ENCODE assay signal across 14 cellular contexts in genomic region chr19:30882411-30883005, GRCh38.
"Had no signal": no experiment of that assay in that cellular context is flagged by ENCODE, and none has a peak within 500 bp of the region (broad histone marks: within the 10 kb centered on the region; RNA-seq: fewer than 3 reads in every experiment).

No MANE protein-coding gene starts in this region.

- H3K9me3 Mint-ChIP-seq: activated naive CD4-positive, alpha-beta T cell treated with anti-CD3 and anti-CD28 coated beads for 36 hours; activated T-helper 17 cell treated with anti-CD3 and anti-CD28 coated beads, Interleukin-2, amount 50 U/mL, for 72 hours; nephron; T-helper 2 cell treated with Interferon-gamma antibody and Interleukin-4, amounts not matched to agents 5 μg/mL and 100 μg/mL, for 36 hours had no signal

- DNase-seq: activated naive CD4-positive, alpha-beta T cell treated with anti-CD3 and anti-CD28 coated beads for 36 hours; dermis blood vessel endothelial cell; kidney; left ventricle myocardium superior; right cardiac atrium; stimulated activated CD4-positive, alpha-beta T cell treated with anti-CD3 and anti-CD28 coated beads, Interleukin-15, amount 100 ng/mL, for 24 hours; stimulated activated CD4-positive, alpha-beta T cell treated with anti-CD3 and anti-CD28 coated beads, Interleukin-4, amount 100 ng/mL, for 1 hour; stimulated activated naive B cell treated with anti-CD40 and anti-IgM and Interleukin-4, amounts not matched to agents 10 μg/mL and 1 μg/mL and 100 μg/mL, for 72 hours; thyroid gland; uterus had no signal

- H3K36me3 Mint-ChIP-seq: stimulated activated naive B cell treated with anti-CD40 and anti-IgM and Interleukin-4, amounts not matched to agents 10 μg/mL and 1 μg/mL and 100 μg/mL, for 72 hours had no signal

- H3K27me3 Mint-ChIP-seq: stimulated activated naive B cell treated with anti-CD40 and anti-IgM and Interleukin-4, amounts not matched to agents 10 μg/mL and 1 μg/mL and 100 μg/mL, for 72 hours had no signal

- H3K4me3 Mint-ChIP-seq: activated naive CD4-positive, alpha-beta T cell treated with anti-CD3 and anti-CD28 coated beads for 36 hours; activated T-helper 17 cell treated with anti-CD3 and anti-CD28 coated beads, Interleukin-2, amount 50 U/mL, for 72 hours; nephron; stimulated activated naive B cell treated with anti-CD40 and anti-IgM and Interleukin-4, amounts not matched to agents 10 μg/mL and 1 μg/mL and 100 μg/mL, for 72 hours; T-helper 2 cell treated with Interferon-gamma antibody and Interleukin-4, amounts not matched to agents 5 μg/mL and 100 μg/mL, for 36 hours had no signal

- H3K27ac Mint-ChIP-seq: activated naive CD4-positive, alpha-beta T cell treated with anti-CD3 and anti-CD28 coated beads for 36 hours; activated T-helper 17 cell treated with anti-CD3 and anti-CD28 coated beads, Interleukin-2, amount 50 U/mL, for 72 hours; nephron; stimulated activated naive B cell treated with anti-CD40 and anti-IgM and Interleukin-4, amounts not matched to agents 10 μg/mL and 1 μg/mL and 100 μg/mL, for 72 hours; T-helper 2 cell treated with Interferon-gamma antibody and Interleukin-4, amounts not matched to agents 5 μg/mL and 100 μg/mL, for 36 hours had no signal

- ATAC-seq: activated CD4-positive, CD25-positive, alpha-beta regulatory T cell treated with anti-CD3 and anti-CD28 coated beads, Interleukin-2, amount 50 U/mL, for 24 hours; activated T-helper 17 cell treated with anti-CD3 and anti-CD28 coated beads, Interleukin-2, amount 50 U/mL, for 72 hours; left ventricle myocardium superior; stimulated activated naive B cell treated with anti-CD40 and anti-IgM and Interleukin-4, amounts not matched to agents 10 μg/mL and 1 μg/mL and 100 μg/mL, for 72 hours had no signal

- H3K4me1 Mint-ChIP-seq: activated T-helper 17 cell treated with anti-CD3 and anti-CD28 coated beads, Interleukin-2, amount 50 U/mL, for 72 hours had no signal
